Comparison of ENCODE assay signal across 9 cellular contexts in the genomic region with DNA sequence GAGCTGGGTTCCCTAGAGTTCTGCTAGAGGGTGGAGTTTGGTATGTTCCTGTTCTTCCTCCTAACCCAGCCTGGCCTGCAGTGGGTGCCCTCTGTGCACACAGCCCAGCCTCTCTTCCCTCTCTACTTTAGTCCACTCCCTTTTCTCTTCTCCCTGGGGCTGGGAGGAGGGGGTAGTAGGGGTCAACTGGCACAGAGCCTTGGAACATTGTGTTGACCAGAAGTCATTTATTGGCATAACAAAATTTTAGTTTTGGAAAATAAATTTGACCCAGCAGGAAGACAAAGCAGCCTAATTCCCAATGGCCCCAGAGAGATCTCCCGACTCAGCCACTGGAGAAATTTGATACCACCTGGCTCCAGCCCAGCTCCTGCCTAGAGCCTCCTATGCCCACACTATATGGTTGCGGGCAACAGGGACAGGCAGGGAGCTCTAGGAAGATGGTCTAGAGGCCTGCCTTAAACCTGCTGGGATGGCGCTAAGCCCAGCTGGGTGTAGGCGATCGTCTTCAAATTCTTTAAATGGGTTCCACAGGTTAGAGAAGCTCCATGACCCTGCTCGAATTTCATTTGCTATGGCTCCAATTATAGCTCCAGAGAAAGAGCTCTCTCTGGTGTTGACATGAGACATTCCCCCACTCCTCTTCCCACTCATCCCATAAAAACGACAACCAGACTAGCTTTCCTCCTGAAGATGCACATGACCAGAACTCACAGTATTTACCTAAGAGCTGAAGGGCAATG. TPM values are rescaled to one million over a fixed set of nuclear protein-coding genes. Genes with fewer than 3 reads are reported as not detected.
DNase-seq lines count a peak whose midpoint lies in the region; ATAC-seq and TF ChIP-seq lines count a peak whose summit lies in the region.
"Had no signal": no experiment of that assay in that cellular context is flagged by ENCODE, and none has a peak within 500 bp of the region (broad histone marks: within the 10 kb centered on the region; RNA-seq: fewer than 3 reads in every experiment).

No MANE protein-coding gene starts in this region.

- no peaks in the 10 kb centered on the region for H3K9me3 ChIP-seq in AG04450 (ENCODE audit: control insufficient read depth, insufficient read depth, low read length)
- H3K9me3 ChIP-seq in muscle layer of colon (ENCODE audit: low read length), result no peaks in the 10 kb centered on the region

- H3K9ac ChIP-seq in muscle layer of colon (ENCODE audit: low read length), result peak overlapping the region; percentile 30

- no peak for TF ChIP-seq CTCF in AG04450 (IDR thresholded peaks at IDR 0.05; ENCODE audit: low read depth, low read length)

- peak overlapping the region; percentile 75 for H3K27ac ChIP-seq in AG04450 (ENCODE audit: low read depth, low read length)
- peak overlapping the region; percentile 85 for H3K27ac ChIP-seq in caudate nucleus (ENCODE audit: low read depth, low read length)
- H3K27ac ChIP-seq in muscle layer of colon (ENCODE audit: low read depth, low read length), result peak overlapping the region; percentile 89

- CTCF ChIA-PET in AG04450 (lab: Charles Lee), result interaction anchor here (0.9 to 3.7 kb wide), 10 partner anchors 9 to 431 kb away, joined by 3 to 20 read pairs (median 4); a partner anchor contains a TSS

- POLR2A ChIA-PET in AG04450 (lab: Yijun Ruan, JAX), result interaction anchor here (0.7 to 2.2 kb wide), 8 partner anchors 10 to 46 kb away, joined by 3 to 11 read pairs (median 4); a partner anchor contains a TSS

- H3K4me1 ChIP-seq in muscle layer of colon (ENCODE audit: insufficient read depth, low read length), result peaks cover 79% of the 10 kb centered on the region

- no peaks in the 10 kb centered on the region for H3K27me3 ChIP-seq in AG04450 (ENCODE audit: control insufficient read depth, insufficient read depth, low read length)
- no peaks in the 10 kb centered on the region for H3K27me3 ChIP-seq in muscle layer of colon (ENCODE audit: control insufficient read depth in 1 of 2, insufficient read depth in 2 of 2, low read length in 2 of 2)

- peaks cover 47% of the 10 kb centered on the region for H3K36me3 ChIP-seq in muscle layer of colon (ENCODE audit: insufficient read depth, low read length)

- no peak for ATAC-seq in HG03342 (IDR thresholded peaks at IDR 0.05; ENCODE audit: unreplicated experiment)

- no peak overlapping the region for H3K4me3 ChIP-seq in AG04450 (ENCODE audit: low read depth, low read length)
- peak overlapping the region in 1 of 2 donors; percentile 36 for H3K4me3 ChIP-seq in muscle layer of colon (ENCODE audit: low read depth in 1 of 2, low read length in 2 of 2)

- DNase-seq in AG04450 (ENCODE audit: low read depth, low spot score), result no peak
- peak; percentile 56 to 58 for DNase-seq in NCI-H187 (lab: John Stamatoyannopoulos, UW)
- DNase-seq in caudate nucleus (lab: John Stamatoyannopoulos, UW), result peak in 2 of 61 donors; percentile 29 to 37
- DNase-seq in NCI-H226, result no peak
- DNase-seq in stimulated activated naive CD4-positive, alpha-beta T cell (lab: John Stamatoyannopoulos, UW), result no peak
- DNase-seq in activated CD4-positive, alpha-beta T cell treated with anti-CD3 and anti-CD28 coated beads, Interleukin-2, amount 50 U/mL, for 1 hour, result no peak
- DNase-seq: activated gamma-delta T cell had no signal

RNA-seq across cellular contexts. Expression of a gene that starts 9.9 kb away (rescaled TPM):
- polyA plus RNA-seq in AG04450 (2011; rRNA removed), result 23.5 and 26.9 TPM in 2 replicates
- 35.1 and 40.0 TPM in 2 replicates for polyA minus RNA-seq in AG04450 (2011; rRNA and poly(A)+ RNA removed)

RNA-seq across cellular contexts. Expression of a gene that starts 10.5 kb away (rescaled TPM):
- 15.1 and 15.2 TPM in 2 replicates for polyA plus RNA-seq in AG04450 (2011; rRNA removed)
- polyA minus RNA-seq in AG04450 (2011; rRNA and poly(A)+ RNA removed), result 42.4 and 52.5 TPM in 2 replicates

RNA-seq across cellular contexts. Expression of a gene that starts 22.8 kb away (rescaled TPM):
- 3,100 and 3,444 TPM in 2 replicates for polyA plus RNA-seq in AG04450 (2011; rRNA removed)
- polyA minus RNA-seq in AG04450 (2011; rRNA and poly(A)+ RNA removed), result 838 and 956 TPM in 2 replicates

RNA-seq across cellular contexts. Expression of a gene that starts 43.4 kb away (rescaled TPM):
- 32.5 and 45.0 TPM in 2 replicates for polyA plus RNA-seq in AG04450 (2011; rRNA removed)
- 59.4 and 84.3 TPM in 2 replicates for polyA minus RNA-seq in AG04450 (2011; rRNA and poly(A)+ RNA removed)

Comparison
In these comparisons a context has a peak if more than half of its experiments do, and no peak if none do; other contexts are left out.
1. DNase-seq: peak in NCI-H187 (2 of 2); none in AG04450 (single experiment), NCI-H226 (single experiment), stimulated activated naive CD4-positive, alpha-beta T cell (0 of 6) and activated CD4-positive, alpha-beta T cell treated with anti-CD3 and anti-CD28 coated beads, Interleukin-2, amount 50 U/mL, for 1 hour (single experiment).
2. Peak in every context shown above with its lines, with median percentiles within 50 percentile points of each other: H3K27ac ChIP-seq.